In genomic region chr4:144647095-144647959, GRCh38 we compare ENCODE assay signal across 8 cellular contexts. TPM values are rescaled to one million over a fixed set of nuclear protein-coding genes. Genes with fewer than 3 reads are reported as not detected.
DNase-seq lines count a peak whose midpoint lies in the region; ATAC-seq and TF ChIP-seq lines count a peak whose summit lies in the region.

No MANE protein-coding gene starts in this region.

- H3K27ac ChIP-seq in brain microvascular endothelial cell (peak overlapping the region; percentile 66), mesodermal cell (ENCODE audit: low read depth, low read length, severe bottlenecking) (no peak overlapping the region)

- in situ Hi-C loops in GM13976 (cut with MboI; ENCODE audit: low sequenced_read_pairs, unreplicated experiment), result loop anchor here (25.0 kb wide), 1 partner anchor 415 kb away; no protein-coding TSS in a partner anchor
- in situ Hi-C loops in brain microvascular endothelial cell (cut with HindIII; ENCODE audit: low pct_ligation_motif_present, low sequenced_read_pairs), result no loop called here

- TF ChIP-seq CTCF in GM13976 (IDR thresholded peaks at IDR 0.05; ENCODE audit: borderline replicate concordance, control extremely low read depth, extremely low read depth, insufficient read depth, missing control alignments) (no peak), brain microvascular endothelial cell (IDR thresholded peaks at IDR 0.05; ENCODE audit: low read depth, low read length, missing control alignments) (no peak)

- peak; percentile 16 for DNase-seq in GM13976 (ENCODE audit: low spot score)
- peak; percentile 49 for DNase-seq in brain microvascular endothelial cell
- DNase-seq in DMS114 treated with DMSO at 0.1 percent for 48 hours (lab: John Stamatoyannopoulos, UW; ENCODE audit: unreplicated experiment), result no peak
- no peak for DNase-seq in SIG-M5 (lab: John Stamatoyannopoulos, UW)
- DNase-seq in NCI-H774 (lab: John Stamatoyannopoulos, UW), result no peak

- H3K9me3 ChIP-seq in mesodermal cell (ENCODE audit: control insufficient read depth, low read length), result no peaks in the 10 kb centered on the region

- ATAC-seq in HG03354 (IDR thresholded peaks at IDR 0.05; ENCODE audit: poor library complexity, severe bottlenecking, unreplicated experiment) (peak; percentile 27), GM19324 (IDR thresholded peaks at IDR 0.05; ENCODE audit: low FRiP score, unreplicated experiment) (no peak)

- WGBS in mesodermal cell (ENCODE audit: insufficient coverage in 2 of 2), 2 experiments, result 2 to 3% methylated on average over 9 to 16 of the region's 26 CpGs

- H3K4me3 ChIP-seq in brain microvascular endothelial cell (ENCODE audit: low read depth, low read length) (peak overlapping the region; percentile 84), mesodermal cell (ENCODE audit: extremely low read depth, insufficient read depth, low read length, poor library complexity, severe bottlenecking) (peak overlapping the region; percentile 47)

- H3K36me3 ChIP-seq in brain microvascular endothelial cell (replicated peaks) (peaks cover 5% of the 10 kb centered on the region), mesodermal cell (ENCODE audit: control insufficient read depth, insufficient read depth, low read length) (no peaks in the 10 kb centered on the region)

- H3K27me3 ChIP-seq in brain microvascular endothelial cell (replicated peaks), result no peaks in the 10 kb centered on the region

- H3K4me1 ChIP-seq in mesodermal cell (ENCODE audit: control insufficient read depth, insufficient read depth, low read length, poor library complexity, severe bottlenecking), result peaks cover 24% of the 10 kb centered on the region

RNA-seq across cellular contexts. Expression of gene HHIP, which starts 1.4 kb away (rescaled TPM):
- polyA plus RNA-seq in mesodermal cell (2013, experiment 1 of 2), result 4.7 TPM
- 7.1 TPM for polyA plus RNA-seq in mesodermal cell (2013, experiment 2 of 2)

Comparison
In these comparisons a context has a peak if more than half of its experiments do, and no peak if none do; other contexts are left out.
1. DNase-seq: peak in GM13976 (single experiment) and brain microvascular endothelial cell (single experiment); none in DMS114 treated with DMSO at 0.1 percent for 48 hours (single experiment), SIG-M5 (single experiment) and NCI-H774 (single experiment).